In the genomic region with DNA sequence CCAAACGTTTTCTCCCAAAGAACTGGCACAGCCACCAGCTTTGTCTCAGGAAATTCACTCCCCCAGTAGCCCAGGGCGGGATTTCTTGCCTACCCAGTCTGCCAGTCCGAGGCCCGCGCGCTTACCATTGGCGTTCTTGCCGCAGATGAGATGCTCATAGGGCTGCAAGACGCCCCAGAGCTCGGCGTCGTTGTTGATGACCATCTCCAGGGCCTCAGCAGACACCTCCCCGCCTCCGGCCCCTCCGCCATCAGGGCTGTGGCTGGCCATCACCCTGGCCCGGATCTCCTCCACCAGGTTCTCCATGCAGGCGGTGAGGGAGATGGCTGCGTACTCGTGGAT, we compare ENCODE assay signal across 2 cellular contexts.
TF ChIP-seq lines count a peak whose summit lies in the region.

No MANE protein-coding gene starts in this region.

TF ChIP-seq in GM12878, 131 proteins besides CTCF, POLR2A, EP300 and RAD21:
- TF ChIP-seq RBBP5 (conservative IDR thresholded peaks at IDR 0.05) (no peak), GABPA (IDR thresholded peaks at IDR 0.05; ENCODE audit: low read depth) (no peak), SREBF2 (IDR thresholded peaks at IDR 0.05; ENCODE audit: low read length) (no peak), JUND (IDR thresholded peaks at IDR 0.05; ENCODE audit: low read depth, low read length) (no peak), KAT2A (conservative IDR thresholded peaks at IDR 0.05; ENCODE audit: control insufficient read depth, low read depth, low read length) (no peak), TAF1 (IDR thresholded peaks at IDR 0.05; ENCODE audit: borderline replicate concordance, low read depth, low read length) (no peak), TCF3 (IDR thresholded peaks at IDR 0.05; ENCODE audit: borderline replicate concordance, insufficient read depth, low read depth, low read length) (no peak), WRNIP1 (IDR thresholded peaks at IDR 0.05; ENCODE audit: borderline replicate concordance, low read depth, low read length) (no peak), NRF1 (conservative IDR thresholded peaks at IDR 0.05; ENCODE audit: low read depth, low read length) (no peak), ZNF384 (IDR thresholded peaks at IDR 0.05; ENCODE audit: borderline replicate concordance, low read depth, low read length) (no peak), EGR1 (IDR thresholded peaks at IDR 0.05; ENCODE audit: borderline replicate concordance in 1 of 2, low read depth in 2 of 2, low read length in 2 of 2) (no peak), ATF7 (IDR thresholded peaks at IDR 0.05; ENCODE audit: low read depth) (no peak), ZNF622 (IDR thresholded peaks at IDR 0.05) (no peak)
- TF ChIP-seq, protein P1, sequence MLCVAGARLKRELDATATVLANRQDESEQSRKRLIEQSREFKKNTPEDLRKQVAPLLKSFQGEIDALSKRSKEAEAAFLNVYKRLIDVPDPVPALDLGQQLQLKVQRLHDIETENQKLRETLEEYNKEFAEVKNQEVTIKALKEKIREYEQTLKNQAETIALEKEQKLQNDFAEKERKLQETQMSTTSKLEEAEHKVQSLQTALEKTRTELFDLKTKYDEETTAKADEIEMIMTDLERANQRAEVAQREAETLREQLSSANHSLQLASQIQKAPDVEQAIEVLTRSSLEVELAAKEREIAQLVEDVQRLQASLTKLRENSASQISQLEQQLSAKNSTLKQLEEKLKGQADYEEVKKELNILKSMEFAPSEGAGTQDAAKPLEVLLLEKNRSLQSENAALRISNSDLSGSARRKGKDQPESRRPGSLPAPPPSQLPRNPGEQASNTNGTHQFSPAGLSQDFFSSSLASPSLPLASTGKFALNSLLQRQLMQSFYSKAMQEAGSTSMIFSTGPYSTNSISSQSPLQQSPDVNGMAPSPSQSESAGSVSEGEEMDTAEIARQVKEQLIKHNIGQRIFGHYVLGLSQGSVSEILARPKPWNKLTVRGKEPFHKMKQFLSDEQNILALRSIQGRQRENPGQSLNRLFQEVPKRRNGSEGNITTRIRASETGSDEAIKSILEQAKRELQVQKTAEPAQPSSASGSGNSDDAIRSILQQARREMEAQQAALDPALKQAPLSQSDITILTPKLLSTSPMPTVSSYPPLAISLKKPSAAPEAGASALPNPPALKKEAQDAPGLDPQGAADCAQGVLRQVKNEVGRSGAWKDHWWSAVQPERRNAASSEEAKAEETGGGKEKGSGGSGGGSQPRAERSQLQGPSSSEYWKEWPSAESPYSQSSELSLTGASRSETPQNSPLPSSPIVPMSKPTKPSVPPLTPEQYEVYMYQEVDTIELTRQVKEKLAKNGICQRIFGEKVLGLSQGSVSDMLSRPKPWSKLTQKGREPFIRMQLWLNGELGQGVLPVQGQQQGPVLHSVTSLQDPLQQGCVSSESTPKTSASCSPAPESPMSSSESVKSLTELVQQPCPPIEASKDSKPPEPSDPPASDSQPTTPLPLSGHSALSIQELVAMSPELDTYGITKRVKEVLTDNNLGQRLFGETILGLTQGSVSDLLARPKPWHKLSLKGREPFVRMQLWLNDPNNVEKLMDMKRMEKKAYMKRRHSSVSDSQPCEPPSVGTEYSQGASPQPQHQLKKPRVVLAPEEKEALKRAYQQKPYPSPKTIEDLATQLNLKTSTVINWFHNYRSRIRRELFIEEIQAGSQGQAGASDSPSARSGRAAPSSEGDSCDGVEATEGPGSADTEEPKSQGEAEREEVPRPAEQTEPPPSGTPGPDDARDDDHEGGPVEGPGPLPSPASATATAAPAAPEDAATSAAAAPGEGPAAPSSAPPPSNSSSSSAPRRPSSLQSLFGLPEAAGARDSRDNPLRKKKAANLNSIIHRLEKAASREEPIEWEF (IDR thresholded peaks at IDR 0.05; ENCODE audit: insufficient replicate concordance, low read depth, low read length) = no peak
- TF ChIP-seq, protein P2, sequence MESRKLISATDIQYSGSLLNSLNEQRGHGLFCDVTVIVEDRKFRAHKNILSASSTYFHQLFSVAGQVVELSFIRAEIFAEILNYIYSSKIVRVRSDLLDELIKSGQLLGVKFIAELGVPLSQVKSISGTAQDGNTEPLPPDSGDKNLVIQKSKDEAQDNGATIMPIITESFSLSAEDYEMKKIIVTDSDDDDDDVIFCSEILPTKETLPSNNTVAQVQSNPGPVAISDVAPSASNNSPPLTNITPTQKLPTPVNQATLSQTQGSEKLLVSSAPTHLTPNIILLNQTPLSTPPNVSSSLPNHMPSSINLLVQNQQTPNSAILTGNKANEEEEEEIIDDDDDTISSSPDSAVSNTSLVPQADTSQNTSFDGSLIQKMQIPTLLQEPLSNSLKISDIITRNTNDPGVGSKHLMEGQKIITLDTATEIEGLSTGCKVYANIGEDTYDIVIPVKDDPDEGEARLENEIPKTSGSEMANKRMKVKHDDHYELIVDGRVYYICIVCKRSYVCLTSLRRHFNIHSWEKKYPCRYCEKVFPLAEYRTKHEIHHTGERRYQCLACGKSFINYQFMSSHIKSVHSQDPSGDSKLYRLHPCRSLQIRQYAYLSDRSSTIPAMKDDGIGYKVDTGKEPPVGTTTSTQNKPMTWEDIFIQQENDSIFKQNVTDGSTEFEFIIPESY (IDR thresholded peaks at IDR 0.05) = no peak
- TF ChIP-seq, protein P3, sequence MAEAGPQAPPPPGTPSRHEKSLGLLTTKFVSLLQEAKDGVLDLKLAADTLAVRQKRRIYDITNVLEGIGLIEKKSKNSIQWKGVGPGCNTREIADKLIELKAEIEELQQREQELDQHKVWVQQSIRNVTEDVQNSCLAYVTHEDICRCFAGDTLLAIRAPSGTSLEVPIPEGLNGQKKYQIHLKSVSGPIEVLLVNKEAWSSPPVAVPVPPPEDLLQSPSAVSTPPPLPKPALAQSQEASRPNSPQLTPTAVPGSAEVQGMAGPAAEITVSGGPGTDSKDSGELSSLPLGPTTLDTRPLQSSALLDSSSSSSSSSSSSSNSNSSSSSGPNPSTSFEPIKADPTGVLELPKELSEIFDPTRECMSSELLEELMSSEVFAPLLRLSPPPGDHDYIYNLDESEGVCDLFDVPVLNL (IDR thresholded peaks at IDR 0.05; ENCODE audit: low read depth, low read length) = no peak
- TF ChIP-seq, protein P4, sequence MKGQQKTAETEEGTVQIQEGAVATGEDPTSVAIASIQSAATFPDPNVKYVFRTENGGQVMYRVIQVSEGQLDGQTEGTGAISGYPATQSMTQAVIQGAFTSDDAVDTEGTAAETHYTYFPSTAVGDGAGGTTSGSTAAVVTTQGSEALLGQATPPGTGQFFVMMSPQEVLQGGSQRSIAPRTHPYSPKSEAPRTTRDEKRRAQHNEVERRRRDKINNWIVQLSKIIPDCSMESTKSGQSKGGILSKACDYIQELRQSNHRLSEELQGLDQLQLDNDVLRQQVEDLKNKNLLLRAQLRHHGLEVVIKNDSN (IDR thresholded peaks at IDR 0.05; ENCODE audit: borderline replicate concordance, extremely low read length, insufficient read depth, low read depth, low read length) = no peak
- TF ChIP-seq, protein P5, sequence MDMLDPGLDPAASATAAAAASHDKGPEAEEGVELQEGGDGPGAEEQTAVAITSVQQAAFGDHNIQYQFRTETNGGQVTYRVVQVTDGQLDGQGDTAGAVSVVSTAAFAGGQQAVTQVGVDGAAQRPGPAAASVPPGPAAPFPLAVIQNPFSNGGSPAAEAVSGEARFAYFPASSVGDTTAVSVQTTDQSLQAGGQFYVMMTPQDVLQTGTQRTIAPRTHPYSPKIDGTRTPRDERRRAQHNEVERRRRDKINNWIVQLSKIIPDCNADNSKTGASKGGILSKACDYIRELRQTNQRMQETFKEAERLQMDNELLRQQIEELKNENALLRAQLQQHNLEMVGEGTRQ (IDR thresholded peaks at IDR 0.05; ENCODE audit: borderline replicate concordance, low read depth, low read length) = no peak

TF ChIP-seq in HepG2, 621 proteins besides CTCF, POLR2A, EP300 and RAD21 (continues in another document):
- TF ChIP-seq ZNF83 (CRISPR knock-in tag; IDR thresholded peaks at IDR 0.05; ENCODE audit: borderline replicate concordance) = 0 out of 2 replicates have a peak, but pooled peaks have one; percentile 25
- 0 out of 2 replicates have a peak, but pooled peaks have one; percentile 5 for TF ChIP-seq TARDBP (CRISPR knock-in tag; IDR thresholded peaks at IDR 0.05)
- TF ChIP-seq ZNF329 (CRISPR knock-in tag; IDR thresholded peaks at IDR 0.05; ENCODE audit: low read depth) = peak; percentile 6; the same call in 1 of the 2 replicates
- TF ChIP-seq ZNF773 (CRISPR knock-in tag; IDR thresholded peaks at IDR 0.05; ENCODE audit: borderline replicate concordance) = 0 out of 2 replicates have a peak, but pooled peaks have one; percentile 28
- TF ChIP-seq GATAD1 (CRISPR knock-in tag; IDR thresholded peaks at IDR 0.05) = no peak
- TF ChIP-seq, protein P6, sequence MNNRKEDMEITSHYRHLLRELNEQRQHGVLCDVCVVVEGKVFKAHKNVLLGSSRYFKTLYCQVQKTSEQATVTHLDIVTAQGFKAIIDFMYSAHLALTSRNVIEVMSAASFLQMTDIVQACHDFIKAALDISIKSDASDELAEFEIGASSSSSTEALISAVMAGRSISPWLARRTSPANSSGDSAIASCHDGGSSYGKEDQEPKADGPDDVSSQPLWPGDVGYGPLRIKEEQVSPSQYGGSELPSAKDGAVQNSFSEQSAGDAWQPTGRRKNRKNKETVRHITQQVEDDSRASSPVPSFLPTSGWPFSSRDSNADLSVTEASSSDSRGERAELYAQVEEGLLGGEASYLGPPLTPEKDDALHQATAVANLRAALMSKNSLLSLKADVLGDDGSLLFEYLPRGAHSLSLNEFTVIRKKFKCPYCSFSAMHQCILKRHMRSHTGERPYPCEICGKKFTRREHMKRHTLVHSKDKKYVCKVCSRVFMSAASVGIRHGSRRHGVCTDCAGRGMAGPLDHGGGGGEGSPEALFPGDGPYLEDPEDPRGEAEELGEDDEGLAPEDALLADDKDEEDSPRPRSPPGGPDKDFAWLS (CRISPR knock-in tag; IDR thresholded peaks at IDR 0.05; ENCODE audit: borderline replicate concordance) = no peak
- TF ChIP-seq HDAC2 (CRISPR knock-in tag; IDR thresholded peaks at IDR 0.05) = peak; percentile 12; the same call in 1 of the 2 replicates
- no peak for TF ChIP-seq KAT8 (CRISPR knock-in tag; IDR thresholded peaks at IDR 0.05)
- 0 out of 2 replicates have a peak, but pooled peaks have one; percentile 17 for TF ChIP-seq NR1H2 (CRISPR knock-in tag; IDR thresholded peaks at IDR 0.05; ENCODE audit: borderline replicate concordance, low read depth)
- peak; percentile 12; the same call in 1 of the 2 replicates for TF ChIP-seq JUND (CRISPR knock-in tag; IDR thresholded peaks at IDR 0.05)
- TF ChIP-seq ZC3H13 (CRISPR knock-in tag; IDR thresholded peaks at IDR 0.05) = 0 out of 2 replicates have a peak, but pooled peaks have one; percentile 27
- no peak for TF ChIP-seq ZNF232 (CRISPR knock-in tag; IDR thresholded peaks at IDR 0.05; ENCODE audit: borderline replicate concordance)
- TF ChIP-seq, protein P7, sequence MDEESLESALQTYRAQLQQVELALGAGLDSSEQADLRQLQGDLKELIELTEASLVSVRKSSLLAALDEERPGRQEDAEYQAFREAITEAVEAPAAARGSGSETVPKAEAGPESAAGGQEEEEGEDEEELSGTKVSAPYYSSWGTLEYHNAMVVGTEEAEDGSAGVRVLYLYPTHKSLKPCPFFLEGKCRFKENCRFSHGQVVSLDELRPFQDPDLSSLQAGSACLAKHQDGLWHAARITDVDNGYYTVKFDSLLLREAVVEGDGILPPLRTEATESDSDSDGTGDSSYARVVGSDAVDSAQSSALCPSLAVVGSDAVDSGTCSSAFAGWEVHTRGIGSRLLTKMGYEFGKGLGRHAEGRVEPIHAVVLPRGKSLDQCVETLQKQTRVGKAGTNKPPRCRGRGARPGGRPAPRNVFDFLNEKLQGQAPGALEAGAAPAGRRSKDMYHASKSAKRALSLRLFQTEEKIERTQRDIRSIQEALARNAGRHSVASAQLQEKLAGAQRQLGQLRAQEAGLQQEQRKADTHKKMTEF (CRISPR knock-in tag; IDR thresholded peaks at IDR 0.05) = 0 out of 2 replicates have a peak, but pooled peaks have one; percentile 17
- no peak for TF ChIP-seq ZNF180 (CRISPR knock-in tag; IDR thresholded peaks at IDR 0.05; ENCODE audit: borderline replicate concordance, low read depth)
- no peak for TF ChIP-seq ZNF605 (CRISPR knock-in tag; IDR thresholded peaks at IDR 0.05)
- TF ChIP-seq HDAC1 (CRISPR knock-in tag; IDR thresholded peaks at IDR 0.05) = peak; percentile 12; the same call in 1 of the 2 replicates
- TF ChIP-seq, protein P8, sequence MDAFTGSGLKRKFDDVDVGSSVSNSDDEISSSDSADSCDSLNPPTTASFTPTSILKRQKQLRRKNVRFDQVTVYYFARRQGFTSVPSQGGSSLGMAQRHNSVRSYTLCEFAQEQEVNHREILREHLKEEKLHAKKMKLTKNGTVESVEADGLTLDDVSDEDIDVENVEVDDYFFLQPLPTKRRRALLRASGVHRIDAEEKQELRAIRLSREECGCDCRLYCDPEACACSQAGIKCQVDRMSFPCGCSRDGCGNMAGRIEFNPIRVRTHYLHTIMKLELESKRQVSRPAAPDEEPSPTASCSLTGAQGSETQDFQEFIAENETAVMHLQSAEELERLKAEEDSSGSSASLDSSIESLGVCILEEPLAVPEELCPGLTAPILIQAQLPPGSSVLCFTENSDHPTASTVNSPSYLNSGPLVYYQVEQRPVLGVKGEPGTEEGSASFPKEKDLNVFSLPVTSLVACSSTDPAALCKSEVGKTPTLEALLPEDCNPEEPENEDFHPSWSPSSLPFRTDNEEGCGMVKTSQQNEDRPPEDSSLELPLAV (CRISPR knock-in tag; conservative IDR thresholded peaks at IDR 0.05; ENCODE audit: low read depth) = 0 out of 2 replicates have a peak, but pooled peaks have one; percentile 17
- 0 out of 2 replicates have a peak, but pooled peaks have one; percentile 15 for TF ChIP-seq ZNF674 (CRISPR knock-in tag; IDR thresholded peaks at IDR 0.05; ENCODE audit: low read depth)
- TF ChIP-seq ZNF430 (CRISPR knock-in tag; IDR thresholded peaks at IDR 0.05) = 0 out of 2 replicates have a peak, but pooled peaks have one; percentile 25
